ENCODE assay signal across 9 cellular contexts in the genomic region with DNA sequence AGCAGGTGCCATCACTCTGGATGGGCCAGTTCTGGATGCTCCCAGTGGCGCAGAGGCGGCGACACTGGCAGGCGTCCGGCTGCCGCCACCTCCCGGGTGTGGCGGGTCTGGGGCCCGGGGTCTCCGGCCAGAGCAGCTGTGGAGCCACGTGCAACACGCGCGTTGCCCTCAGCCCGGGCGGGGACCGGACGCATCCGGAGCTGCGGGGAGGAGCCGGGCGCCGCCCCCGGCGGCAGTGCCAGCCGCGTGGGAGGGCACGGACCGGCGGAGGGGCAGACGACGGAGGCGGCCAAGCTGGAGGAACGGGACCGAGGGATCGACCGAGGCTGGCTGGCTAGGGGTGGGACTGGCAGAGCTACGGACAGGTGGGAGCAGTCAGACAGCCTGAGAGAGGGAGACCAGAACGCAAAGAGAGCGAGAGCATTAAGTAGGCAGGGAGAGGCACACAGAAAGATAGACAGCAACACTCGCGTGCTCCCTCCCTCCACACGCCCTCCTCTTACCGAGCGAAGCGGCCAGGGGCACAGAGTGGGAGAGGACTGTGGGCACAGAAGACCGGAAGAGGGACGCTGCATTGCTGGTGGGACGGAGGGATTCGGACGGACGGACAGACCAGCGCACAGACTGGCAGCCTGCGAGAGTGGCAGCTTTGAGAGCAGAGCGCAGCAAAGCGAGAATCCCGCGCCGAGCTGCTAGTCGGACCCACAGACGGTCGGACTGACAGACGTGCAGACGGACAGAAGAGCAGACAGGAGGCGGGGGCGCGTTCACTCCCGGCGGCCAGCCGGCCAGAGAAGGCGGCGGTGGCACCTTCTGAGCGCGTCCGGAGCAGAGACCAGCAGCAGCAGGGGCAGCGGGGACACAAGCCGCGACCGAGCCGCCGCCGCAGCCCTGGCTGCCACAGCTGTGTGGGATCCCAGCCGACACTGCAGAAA. TPM values are rescaled to one million over a fixed set of nuclear protein-coding genes. Genes with fewer than 3 reads are reported as not detected.
DNase-seq lines count a peak whose midpoint lies in the region; ATAC-seq and TF ChIP-seq lines count a peak whose summit lies in the region.
"Had no signal": no experiment of that assay in that cellular context is flagged by ENCODE, and none has a peak within 500 bp of the region (broad histone marks: within the 10 kb centered on the region; RNA-seq: fewer than 3 reads in every experiment).

A gene (plus strand): TSS at position 275 of the 935 bp plus-strand sequence. CDS start 42,227 bp downstream, outside the sequence.

- POLR2A ChIA-PET in WTC11 (lab: Charles Lee): no interaction called here

- 0 out of 2 replicates have a peak, but pooled peaks cover 3% of the 10 kb centered on the region for H3K4me1 ChIP-seq in GM23338 (ENCODE audit: insufficient read depth)

- H3K4me3 Mint-ChIP-seq in Calu3 (ENCODE audit: low read depth, unreplicated experiment) (peak within 1 kb of the TSS; percentile 85), GM23338 (peak within 1 kb of the TSS; percentile 86), WTC11 (peak within 1 kb of the TSS; percentile 84)

- no peaks in the 10 kb centered on the region for H3F3A ChIP-seq in GM23338 (replicated peaks; ENCODE audit: low read depth)

- H3K79me2 ChIP-seq in GM23338 (replicated peaks; ENCODE audit: insufficient read depth): no peaks in the 10 kb centered on the region

- no peaks in the 10 kb centered on the region for H3K9me3 Mint-ChIP-seq in Calu3 (ENCODE audit: low read depth, unreplicated experiment)
- H3K9me3 Mint-ChIP-seq in GM23338: peaks cover 5% of the 10 kb centered on the region
- H3K9me3 Mint-ChIP-seq in WTC11: no peaks in the 10 kb centered on the region

- no peaks in the 10 kb centered on the region for H3K36me3 ChIP-seq in GM23338 (ENCODE audit: insufficient read depth)

- H3K9me2 ChIP-seq in GM23338 (ENCODE audit: insufficient read depth): no peaks in the 10 kb centered on the region

- H3K4me2 ChIP-seq in GM23338: peak within 1 kb of the TSS; percentile 90

- H3K4me3 ChIP-seq in GM23338: peak within 1 kb of the TSS; percentile 84

- intact Hi-C loops in Calu3 (cut with micrococcal nuclease; ENCODE audit: unreplicated experiment): no loop called here

- TF ChIP-seq CTCF in Calu3 (IDR thresholded peaks at IDR 0.05; ENCODE audit: unreplicated experiment) (no peak), GM23338 (conservative IDR thresholded peaks at IDR 0.05; ENCODE audit: low read depth in 2 of 2) (no peak), WTC11 (IDR thresholded peaks at IDR 0.05) (no peak)

- ATAC-seq in GM23338 (peak; percentile 82), WTC11 (peak; percentile 83), GM21447 (IDR thresholded peaks at IDR 0.05; ENCODE audit: unreplicated experiment) (no peak)

- H3K4me1 Mint-ChIP-seq in Calu3 (ENCODE audit: low read depth, unreplicated experiment) (peaks cover 9% of the 10 kb centered on the region), GM23338 (peaks cover 11% of the 10 kb centered on the region), WTC11 (peaks cover 12% of the 10 kb centered on the region)

- H2AFZ ChIP-seq in GM23338: peak within 1 kb of the TSS; percentile 97

- BruUV-seq in Calu3 (replicated peaks; lab: Mats Ljungman, UMichigan): no TSS peak

- DNase-seq in Calu3 (peak; percentile 21), GM23338 (ENCODE audit: low spot score) (peak; percentile 57), WTC11 (ENCODE audit: low spot score) (peak; percentile 46), glomerular visceral epithelial cell (ENCODE audit: extremely low spot score) (peak; percentile 46), nucleus accumbens (lab: John Stamatoyannopoulos, UW) (peak in 50 of 56 donors; percentile 18 to 86 (median 71)), NCI-H774 (lab: John Stamatoyannopoulos, UW) (no peak), SHP77 treated with DMSO at 0.1 percent for 48 hours (lab: John Stamatoyannopoulos, UW) (no peak)

- peak within 1 kb of the TSS; percentile 13 for H3K27ac Mint-ChIP-seq in Calu3 (ENCODE audit: unreplicated experiment)
- H3K27ac Mint-ChIP-seq in GM23338: no peak within 1 kb of the TSS
- H3K27ac Mint-ChIP-seq in WTC11: no peak within 1 kb of the TSS
- H3K27ac Mint-ChIP-seq: IgD-negative memory B cell had no signal

- CTCF ChIA-PET in Calu3 (lab: Charles Lee): no interaction called here
- CTCF ChIA-PET in WTC11 (lab: Charles Lee): interaction anchor here (0.9 kb wide), 1 partner anchor 269 kb away, joined by 4 read pairs; no protein-coding TSS in a partner anchor

- no peak within 1 kb of the TSS for H3K27ac ChIP-seq in GM23338 (ENCODE audit: low read depth)

- peaks cover 32% of the 10 kb centered on the region for H3K27me3 Mint-ChIP-seq in Calu3 (ENCODE audit: unreplicated experiment)
- peaks cover 35% of the 10 kb centered on the region for H3K27me3 Mint-ChIP-seq in GM23338 (ENCODE audit: insufficient read depth, low read depth, poor library complexity)
- H3K27me3 Mint-ChIP-seq in WTC11 (ENCODE audit: low read depth): peaks cover 59% of the 10 kb centered on the region

- peaks cover 56% of the 10 kb centered on the region for H3K27me3 ChIP-seq in GM23338 (ENCODE audit: insufficient read depth)

- no peaks in the 10 kb centered on the region; the same call in 1 of the 2 replicates for H4K20me1 ChIP-seq in GM23338 (replicated peaks; ENCODE audit: insufficient read depth)

- peaks cover 10% of the 10 kb centered on the region for H3K36me3 Mint-ChIP-seq in Calu3 (ENCODE audit: insufficient read depth, unreplicated experiment)
- H3K36me3 Mint-ChIP-seq in GM23338 (ENCODE audit: low read depth): 0 out of 3 replicates have a peak, but pooled peaks cover 3% of the 10 kb centered on the region
- no peaks in the 10 kb centered on the region for H3K36me3 Mint-ChIP-seq in WTC11

TF ChIP-seq in WTC11, 78 proteins besides CTCF, POLR2A, EP300 and RAD21 (continues in another document):
- TF ChIP-seq, protein P1, sequence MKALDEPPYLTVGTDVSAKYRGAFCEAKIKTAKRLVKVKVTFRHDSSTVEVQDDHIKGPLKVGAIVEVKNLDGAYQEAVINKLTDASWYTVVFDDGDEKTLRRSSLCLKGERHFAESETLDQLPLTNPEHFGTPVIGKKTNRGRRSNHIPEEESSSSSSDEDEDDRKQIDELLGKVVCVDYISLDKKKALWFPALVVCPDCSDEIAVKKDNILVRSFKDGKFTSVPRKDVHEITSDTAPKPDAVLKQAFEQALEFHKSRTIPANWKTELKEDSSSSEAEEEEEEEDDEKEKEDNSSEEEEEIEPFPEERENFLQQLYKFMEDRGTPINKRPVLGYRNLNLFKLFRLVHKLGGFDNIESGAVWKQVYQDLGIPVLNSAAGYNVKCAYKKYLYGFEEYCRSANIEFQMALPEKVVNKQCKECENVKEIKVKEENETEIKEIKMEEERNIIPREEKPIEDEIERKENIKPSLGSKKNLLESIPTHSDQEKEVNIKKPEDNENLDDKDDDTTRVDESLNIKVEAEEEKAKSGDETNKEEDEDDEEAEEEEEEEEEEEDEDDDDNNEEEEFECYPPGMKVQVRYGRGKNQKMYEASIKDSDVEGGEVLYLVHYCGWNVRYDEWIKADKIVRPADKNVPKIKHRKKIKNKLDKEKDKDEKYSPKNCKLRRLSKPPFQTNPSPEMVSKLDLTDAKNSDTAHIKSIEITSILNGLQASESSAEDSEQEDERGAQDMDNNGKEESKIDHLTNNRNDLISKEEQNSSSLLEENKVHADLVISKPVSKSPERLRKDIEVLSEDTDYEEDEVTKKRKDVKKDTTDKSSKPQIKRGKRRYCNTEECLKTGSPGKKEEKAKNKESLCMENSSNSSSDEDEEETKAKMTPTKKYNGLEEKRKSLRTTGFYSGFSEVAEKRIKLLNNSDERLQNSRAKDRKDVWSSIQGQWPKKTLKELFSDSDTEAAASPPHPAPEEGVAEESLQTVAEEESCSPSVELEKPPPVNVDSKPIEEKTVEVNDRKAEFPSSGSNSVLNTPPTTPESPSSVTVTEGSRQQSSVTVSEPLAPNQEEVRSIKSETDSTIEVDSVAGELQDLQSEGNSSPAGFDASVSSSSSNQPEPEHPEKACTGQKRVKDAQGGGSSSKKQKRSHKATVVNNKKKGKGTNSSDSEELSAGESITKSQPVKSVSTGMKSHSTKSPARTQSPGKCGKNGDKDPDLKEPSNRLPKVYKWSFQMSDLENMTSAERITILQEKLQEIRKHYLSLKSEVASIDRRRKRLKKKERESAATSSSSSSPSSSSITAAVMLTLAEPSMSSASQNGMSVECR (CRISPR knock-in tag; IDR thresholded peaks at IDR 0.05; ENCODE audit: borderline replicate concordance): 0 out of 2 replicates have a peak, but pooled peaks have one; percentile 58
- TF ChIP-seq ZNF219 (CRISPR knock-in tag; IDR thresholded peaks at IDR 0.05; ENCODE audit: borderline replicate concordance) (0 out of 2 replicates have a peak, but pooled peaks have one; percentile 56), ETV6 (CRISPR knock-in tag; IDR thresholded peaks at IDR 0.05) (0 out of 2 replicates have a peak, but pooled peaks have one; percentile 22), SP1 (CRISPR knock-in tag; conservative IDR thresholded peaks at IDR 0.05) (0 out of 2 replicates have a peak, but pooled peaks have one; percentile 29)
- TF ChIP-seq, protein P2, sequence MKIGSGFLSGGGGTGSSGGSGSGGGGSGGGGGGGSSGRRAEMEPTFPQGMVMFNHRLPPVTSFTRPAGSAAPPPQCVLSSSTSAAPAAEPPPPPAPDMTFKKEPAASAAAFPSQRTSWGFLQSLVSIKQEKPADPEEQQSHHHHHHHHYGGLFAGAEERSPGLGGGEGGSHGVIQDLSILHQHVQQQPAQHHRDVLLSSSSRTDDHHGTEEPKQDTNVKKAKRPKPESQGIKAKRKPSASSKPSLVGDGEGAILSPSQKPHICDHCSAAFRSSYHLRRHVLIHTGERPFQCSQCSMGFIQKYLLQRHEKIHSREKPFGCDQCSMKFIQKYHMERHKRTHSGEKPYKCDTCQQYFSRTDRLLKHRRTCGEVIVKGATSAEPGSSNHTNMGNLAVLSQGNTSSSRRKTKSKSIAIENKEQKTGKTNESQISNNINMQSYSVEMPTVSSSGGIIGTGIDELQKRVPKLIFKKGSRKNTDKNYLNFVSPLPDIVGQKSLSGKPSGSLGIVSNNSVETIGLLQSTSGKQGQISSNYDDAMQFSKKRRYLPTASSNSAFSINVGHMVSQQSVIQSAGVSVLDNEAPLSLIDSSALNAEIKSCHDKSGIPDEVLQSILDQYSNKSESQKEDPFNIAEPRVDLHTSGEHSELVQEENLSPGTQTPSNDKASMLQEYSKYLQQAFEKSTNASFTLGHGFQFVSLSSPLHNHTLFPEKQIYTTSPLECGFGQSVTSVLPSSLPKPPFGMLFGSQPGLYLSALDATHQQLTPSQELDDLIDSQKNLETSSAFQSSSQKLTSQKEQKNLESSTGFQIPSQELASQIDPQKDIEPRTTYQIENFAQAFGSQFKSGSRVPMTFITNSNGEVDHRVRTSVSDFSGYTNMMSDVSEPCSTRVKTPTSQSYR (CRISPR knock-in tag; IDR thresholded peaks at IDR 0.05): no peak

RNA-seq across cellular contexts. Expression of the gene that starts here (rescaled TPM):
- not detected in 2 replicates for total RNA-seq in Calu3 (2022)
- not detected in 2 replicates for total RNA-seq in GM23338 (2014; rRNA removed; shearing (Covaris generic))
- polyA plus RNA-seq in GM23338 (2016; fragmentation: Nextera tagmentation; extraction: Ambion mirVana): not detected in 2 replicates
- total RNA-seq in WTC11 (2021): not detected in 3 replicates
- polyA plus RNA-seq: IgD-negative memory B cell had no signal

Comparison
In these comparisons a context has a peak if more than half of its experiments do, and no peak if none do; other contexts are left out.
1. Peak in DNase-seq in Calu3; RNA of the gene not detected or under 1 TPM.
2. Peak in DNase-seq, ATAC-seq, H3K4me3 ChIP-seq and H3K4me2 ChIP-seq in GM23338; RNA of the gene not detected or under 1 TPM.
3. Peak in DNase-seq and ATAC-seq in WTC11; RNA of the gene not detected or under 1 TPM.
4. DNase-seq: peak in glomerular visceral epithelial cell (single experiment) and nucleus accumbens (50 of 56); none in NCI-H774 (single experiment) and SHP77 treated with DMSO at 0.1 percent for 48 hours (single experiment).
5. Peak in every context shown above with its lines, with median percentiles within 50 percentile points of each other: H3K4me3 Mint-ChIP-seq.